ENCODE assay signal across 1 cellular context in the genomic region with DNA sequence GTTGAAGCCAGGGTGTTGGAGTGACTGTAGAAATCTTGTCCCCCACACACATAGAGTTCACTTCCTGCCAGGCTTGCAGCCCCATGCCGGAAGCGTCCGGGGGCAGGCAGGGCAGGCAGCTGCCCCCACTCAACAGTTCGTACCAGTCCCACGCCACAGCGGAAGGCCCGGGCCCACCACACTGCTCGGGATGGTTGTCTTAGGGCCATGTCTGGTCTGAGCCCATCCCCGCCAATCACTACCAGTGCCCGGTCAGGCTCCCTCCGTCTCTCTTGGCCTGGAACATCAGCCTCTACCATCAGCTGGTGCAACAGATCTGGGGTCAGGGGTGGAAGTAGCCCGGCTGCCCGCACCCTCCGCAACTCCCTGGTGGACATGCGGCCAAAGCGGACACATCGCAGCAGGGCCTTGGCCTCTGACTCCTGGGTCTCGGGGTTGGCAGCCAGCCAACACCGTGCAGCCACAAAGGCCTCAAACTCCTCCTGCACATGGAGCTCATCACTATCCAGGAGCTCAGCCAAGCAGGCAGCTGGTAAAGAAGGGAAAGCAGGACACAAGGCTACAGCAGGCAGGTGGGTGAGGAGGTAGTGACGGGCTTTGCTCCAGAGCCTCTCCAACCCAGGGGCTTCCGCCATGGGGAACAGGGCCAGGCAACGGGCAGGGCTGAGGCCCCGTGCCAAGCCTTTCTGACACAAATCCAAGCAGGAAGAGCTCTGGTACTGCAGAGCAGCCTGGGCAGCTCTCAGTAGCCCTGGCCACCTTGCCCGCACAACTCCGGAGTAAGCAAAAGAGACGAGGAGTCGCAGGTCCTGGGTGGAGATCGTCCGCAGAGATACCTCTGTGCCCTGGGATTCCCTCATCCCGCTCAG.
TF ChIP-seq lines count a peak whose summit lies in the region.

No MANE protein-coding gene starts in this region.

TF ChIP-seq in K562, 482 proteins besides CTCF, POLR2A, EP300 and RAD21:
- TF ChIP-seq, protein P1, sequence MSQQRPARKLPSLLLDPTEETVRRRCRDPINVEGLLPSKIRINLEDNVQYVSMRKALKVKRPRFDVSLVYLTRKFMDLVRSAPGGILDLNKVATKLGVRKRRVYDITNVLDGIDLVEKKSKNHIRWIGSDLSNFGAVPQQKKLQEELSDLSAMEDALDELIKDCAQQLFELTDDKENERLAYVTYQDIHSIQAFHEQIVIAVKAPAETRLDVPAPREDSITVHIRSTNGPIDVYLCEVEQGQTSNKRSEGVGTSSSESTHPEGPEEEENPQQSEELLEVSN (IDR thresholded peaks at IDR 0.05; ENCODE audit: borderline replicate concordance in 1 of 2, extremely low read depth in 1 of 2, insufficient read depth in 1 of 2, insufficient read length in 1 of 2, low read depth in 1 of 2, low read length in 1 of 2, poor library complexity in 1 of 2, severe bottlenecking in 1 of 2): peak in 1 of 2 experiments; percentile 27
- no peak for TF ChIP-seq RHOXF2B (CRISPR knock-in tag; conservative IDR thresholded peaks at IDR 0.05)
- TF ChIP-seq, protein P2, sequence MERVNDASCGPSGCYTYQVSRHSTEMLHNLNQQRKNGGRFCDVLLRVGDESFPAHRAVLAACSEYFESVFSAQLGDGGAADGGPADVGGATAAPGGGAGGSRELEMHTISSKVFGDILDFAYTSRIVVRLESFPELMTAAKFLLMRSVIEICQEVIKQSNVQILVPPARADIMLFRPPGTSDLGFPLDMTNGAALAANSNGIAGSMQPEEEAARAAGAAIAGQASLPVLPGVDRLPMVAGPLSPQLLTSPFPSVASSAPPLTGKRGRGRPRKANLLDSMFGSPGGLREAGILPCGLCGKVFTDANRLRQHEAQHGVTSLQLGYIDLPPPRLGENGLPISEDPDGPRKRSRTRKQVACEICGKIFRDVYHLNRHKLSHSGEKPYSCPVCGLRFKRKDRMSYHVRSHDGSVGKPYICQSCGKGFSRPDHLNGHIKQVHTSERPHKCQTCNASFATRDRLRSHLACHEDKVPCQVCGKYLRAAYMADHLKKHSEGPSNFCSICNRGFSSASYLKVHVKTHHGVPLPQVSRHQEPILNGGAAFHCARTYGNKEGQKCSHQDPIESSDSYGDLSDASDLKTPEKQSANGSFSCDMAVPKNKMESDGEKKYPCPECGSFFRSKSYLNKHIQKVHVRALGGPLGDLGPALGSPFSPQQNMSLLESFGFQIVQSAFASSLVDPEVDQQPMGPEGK (CRISPR knock-in tag; IDR thresholded peaks at IDR 0.05; ENCODE audit: borderline replicate concordance): no peak
- TF ChIP-seq NFIC (IDR thresholded peaks at IDR 0.05): peak; percentile 97
- no peak for TF ChIP-seq SIN3B (IDR thresholded peaks at IDR 0.05; ENCODE audit: low read depth)
- peak; percentile 79 for TF ChIP-seq NFIX (CRISPR knock-in tag; IDR thresholded peaks at IDR 0.05; ENCODE audit: low read depth)
- peak; percentile 45; the same call in 1 of the 2 replicates for TF ChIP-seq L3MBTL2 (IDR thresholded peaks at IDR 0.05)
- TF ChIP-seq DIDO1 (tag; IDR thresholded peaks at IDR 0.05; ENCODE audit: low read depth): no peak
- TF ChIP-seq KHSRP (IDR thresholded peaks at IDR 0.05): no peak
- no peak for TF ChIP-seq MCM3 (IDR thresholded peaks at IDR 0.05)
- TF ChIP-seq, protein P3, sequence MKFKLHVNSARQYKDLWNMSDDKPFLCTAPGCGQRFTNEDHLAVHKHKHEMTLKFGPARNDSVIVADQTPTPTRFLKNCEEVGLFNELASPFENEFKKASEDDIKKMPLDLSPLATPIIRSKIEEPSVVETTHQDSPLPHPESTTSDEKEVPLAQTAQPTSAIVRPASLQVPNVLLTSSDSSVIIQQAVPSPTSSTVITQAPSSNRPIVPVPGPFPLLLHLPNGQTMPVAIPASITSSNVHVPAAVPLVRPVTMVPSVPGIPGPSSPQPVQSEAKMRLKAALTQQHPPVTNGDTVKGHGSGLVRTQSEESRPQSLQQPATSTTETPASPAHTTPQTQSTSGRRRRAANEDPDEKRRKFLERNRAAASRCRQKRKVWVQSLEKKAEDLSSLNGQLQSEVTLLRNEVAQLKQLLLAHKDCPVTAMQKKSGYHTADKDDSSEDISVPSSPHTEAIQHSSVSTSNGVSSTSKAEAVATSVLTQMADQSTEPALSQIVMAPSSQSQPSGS (CRISPR knock-in tag; IDR thresholded peaks at IDR 0.05): no peak
- no peak for TF ChIP-seq SRF (CRISPR knock-in tag; IDR thresholded peaks at IDR 0.05)
- TF ChIP-seq ZNF184 (CRISPR knock-in tag; IDR thresholded peaks at IDR 0.05): no peak
- no peak for TF ChIP-seq CBX8 (IDR thresholded peaks at IDR 0.05; ENCODE audit: borderline replicate concordance, extremely low read depth, low read depth, low read length, poor library complexity, severe bottlenecking)
- no peak for TF ChIP-seq GTF2F1 (IDR thresholded peaks at IDR 0.05; ENCODE audit: low read depth, low read length)
- no peak for TF ChIP-seq MCM5 (IDR thresholded peaks at IDR 0.05; ENCODE audit: low read depth)
- TF ChIP-seq MCM2 (IDR thresholded peaks at IDR 0.05; ENCODE audit: low read depth): no peak
- no peak for TF ChIP-seq CXXC5 (CRISPR knock-in tag; IDR thresholded peaks at IDR 0.05)
- TF ChIP-seq CHD2 (IDR thresholded peaks at IDR 0.05; ENCODE audit: low read depth, low read length): no peak
- no peak for TF ChIP-seq NR2C2 (CRISPR knock-in tag; IDR thresholded peaks at IDR 0.05)
- TF ChIP-seq NR2C2 (tag; IDR thresholded peaks at IDR 0.05): 0 out of 2 replicates have a peak, but pooled peaks have one; percentile 24
- TF ChIP-seq, protein P4, sequence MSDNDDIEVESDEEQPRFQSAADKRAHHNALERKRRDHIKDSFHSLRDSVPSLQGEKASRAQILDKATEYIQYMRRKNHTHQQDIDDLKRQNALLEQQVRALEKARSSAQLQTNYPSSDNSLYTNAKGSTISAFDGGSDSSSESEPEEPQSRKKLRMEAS (CRISPR knock-in tag; IDR thresholded peaks at IDR 0.05): no peak
- TF ChIP-seq, protein P5, sequence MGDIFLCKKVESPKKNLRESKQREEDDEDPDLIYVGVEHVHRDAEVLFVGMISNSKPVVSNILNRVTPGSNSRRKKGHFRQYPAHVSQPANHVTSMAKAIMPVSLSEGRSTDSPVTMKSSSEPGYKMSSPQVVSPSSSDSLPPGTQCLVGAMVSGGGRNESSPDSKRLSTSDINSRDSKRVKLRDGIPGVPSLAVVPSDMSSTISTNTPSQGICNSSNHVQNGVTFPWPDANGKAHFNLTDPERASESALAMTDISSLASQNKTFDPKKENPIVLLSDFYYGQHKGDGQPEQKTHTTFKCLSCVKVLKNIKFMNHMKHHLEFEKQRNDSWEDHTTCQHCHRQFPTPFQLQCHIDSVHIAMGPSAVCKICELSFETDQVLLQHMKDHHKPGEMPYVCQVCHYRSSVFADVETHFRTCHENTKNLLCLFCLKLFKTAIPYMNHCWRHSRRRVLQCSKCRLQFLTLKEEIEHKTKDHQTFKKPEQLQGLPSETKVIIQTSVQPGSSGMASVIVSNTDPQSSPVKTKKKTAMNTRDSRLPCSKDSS (IDR thresholded peaks at IDR 0.05; ENCODE audit: low read depth, partially characterized antibody): no peak
- TF ChIP-seq MBD2 (IDR thresholded peaks at IDR 0.05; ENCODE audit: borderline replicate concordance, low read depth): no peak
- no peak for TF ChIP-seq STAG1 (CRISPR knock-in tag; IDR thresholded peaks at IDR 0.05; ENCODE audit: borderline replicate concordance)
- TF ChIP-seq HMG20B (CRISPR knock-in tag; IDR thresholded peaks at IDR 0.05): no peak
- TF ChIP-seq ZNF175 (CRISPR knock-in tag; IDR thresholded peaks at IDR 0.05; ENCODE audit: low read depth): no peak
- TF ChIP-seq, protein P6, sequence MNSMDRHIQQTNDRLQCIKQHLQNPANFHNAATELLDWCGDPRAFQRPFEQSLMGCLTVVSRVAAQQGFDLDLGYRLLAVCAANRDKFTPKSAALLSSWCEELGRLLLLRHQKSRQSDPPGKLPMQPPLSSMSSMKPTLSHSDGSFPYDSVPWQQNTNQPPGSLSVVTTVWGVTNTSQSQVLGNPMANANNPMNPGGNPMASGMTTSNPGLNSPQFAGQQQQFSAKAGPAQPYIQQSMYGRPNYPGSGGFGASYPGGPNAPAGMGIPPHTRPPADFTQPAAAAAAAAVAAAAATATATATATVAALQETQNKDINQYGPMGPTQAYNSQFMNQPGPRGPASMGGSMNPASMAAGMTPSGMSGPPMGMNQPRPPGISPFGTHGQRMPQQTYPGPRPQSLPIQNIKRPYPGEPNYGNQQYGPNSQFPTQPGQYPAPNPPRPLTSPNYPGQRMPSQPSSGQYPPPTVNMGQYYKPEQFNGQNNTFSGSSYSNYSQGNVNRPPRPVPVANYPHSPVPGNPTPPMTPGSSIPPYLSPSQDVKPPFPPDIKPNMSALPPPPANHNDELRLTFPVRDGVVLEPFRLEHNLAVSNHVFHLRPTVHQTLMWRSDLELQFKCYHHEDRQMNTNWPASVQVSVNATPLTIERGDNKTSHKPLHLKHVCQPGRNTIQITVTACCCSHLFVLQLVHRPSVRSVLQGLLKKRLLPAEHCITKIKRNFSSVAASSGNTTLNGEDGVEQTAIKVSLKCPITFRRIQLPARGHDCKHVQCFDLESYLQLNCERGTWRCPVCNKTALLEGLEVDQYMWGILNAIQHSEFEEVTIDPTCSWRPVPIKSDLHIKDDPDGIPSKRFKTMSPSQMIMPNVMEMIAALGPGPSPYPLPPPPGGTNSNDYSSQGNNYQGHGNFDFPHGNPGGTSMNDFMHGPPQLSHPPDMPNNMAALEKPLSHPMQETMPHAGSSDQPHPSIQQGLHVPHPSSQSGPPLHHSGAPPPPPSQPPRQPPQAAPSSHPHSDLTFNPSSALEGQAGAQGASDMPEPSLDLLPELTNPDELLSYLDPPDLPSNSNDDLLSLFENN (IDR thresholded peaks at IDR 0.05; ENCODE audit: low read depth in 2 of 2, low read length in 2 of 2): no peak
- peak; percentile 81 for TF ChIP-seq HNRNPLL (IDR thresholded peaks at IDR 0.05; ENCODE audit: low read depth, low read length, poor library complexity, severe bottlenecking)
